Comparison of ENCODE assay signal across 11 cellular contexts in genomic region chr18:26386002-26386401, GRCh38.
DNase-seq lines count a peak whose midpoint lies in the region; ATAC-seq, FAIRE-seq and TF ChIP-seq lines count a peak whose summit lies in the region.
"Had no signal": no experiment of that assay in that cellular context is flagged by ENCODE, and none has a peak within 500 bp of the region (broad histone marks: within the 10 kb centered on the region; RNA-seq: fewer than 3 reads in every experiment).

No MANE protein-coding gene starts in this region.

- H3K9me3 Mint-ChIP-seq in WTC11, result no peaks in the 10 kb centered on the region
- H3K9me3 Mint-ChIP-seq in activated T-helper 1 cell treated with anti-CD3 and anti-CD28 coated beads, Interleukin-12 subunit alpha, Interleukin-12 subunit beta, Interleukin-2, Interleukin-4 antibody, amounts not matched to agents 30 ng/mL and 10 ng/mL and 1 ng/mL, durations not matched to agents 14 hours and 24 hours and 36 hours, result no peaks in the 10 kb centered on the region
- H3K9me3 Mint-ChIP-seq: activated naive CD4-positive, alpha-beta T cell treated with anti-CD3 and anti-CD28 coated beads for 36 hours had no signal

- FAIRE-seq in GM19239 (lab: Jason Lieb, UNC), result peak; percentile 31
- FAIRE-seq: GM12878 had no signal

- H3K27me3 Mint-ChIP-seq in WTC11 (ENCODE audit: low read depth), result no peaks in the 10 kb centered on the region
- H3K27me3 Mint-ChIP-seq in activated T-helper 1 cell treated with anti-CD3 and anti-CD28 coated beads, Interleukin-12 subunit alpha, Interleukin-12 subunit beta, Interleukin-2, Interleukin-4 antibody, amounts not matched to agents 30 ng/mL and 10 ng/mL and 1 ng/mL, durations not matched to agents 14 hours and 24 hours and 36 hours (ENCODE audit: insufficient read depth), result no peaks in the 10 kb centered on the region

- H3K4me3 Mint-ChIP-seq in WTC11, result no peak overlapping the region
- no peak overlapping the region for H3K4me3 Mint-ChIP-seq in activated T-helper 1 cell treated with anti-CD3 and anti-CD28 coated beads, Interleukin-12 subunit alpha, Interleukin-12 subunit beta, Interleukin-2, Interleukin-4 antibody, amounts not matched to agents 30 ng/mL and 10 ng/mL and 1 ng/mL, durations not matched to agents 14 hours and 24 hours and 36 hours
- H3K4me3 Mint-ChIP-seq: activated naive CD4-positive, alpha-beta T cell treated with anti-CD3 and anti-CD28 coated beads for 36 hours had no signal

- DNase-seq in GM19239 (ENCODE audit: insufficient read length, low spot score) (no peak), WTC11 (ENCODE audit: low spot score) (no peak), glomerular endothelial cell (ENCODE audit: extremely low read depth, low read depth, low spot score) (peak; percentile 27), renal cortical epithelial cell (ENCODE audit: low read depth) (peak; percentile 81), kidney glomerular epithelial cell (lab: John Stamatoyannopoulos, UW) (no peak), NCI-H128 (lab: John Stamatoyannopoulos, UW; ENCODE audit: unreplicated experiment) (no peak)
- no peak for DNase-seq in activated T-helper 1 cell treated with anti-CD3 and anti-CD28 coated beads, Interleukin-12 subunit alpha, Interleukin-12 subunit beta, Interleukin-2, Interleukin-4 antibody, amounts not matched to agents 30 ng/mL and 10 ng/mL and 1 ng/mL, durations not matched to agents 14 hours and 24 hours and 36 hours (ENCODE audit: low spot score)
- DNase-seq: activated naive CD4-positive, alpha-beta T cell treated with anti-CD3 and anti-CD28 coated beads for 36 hours; KG1 had no signal

- H3K27ac Mint-ChIP-seq in WTC11, result no peak overlapping the region
- H3K27ac Mint-ChIP-seq in activated T-helper 1 cell treated with anti-CD3 and anti-CD28 coated beads, Interleukin-12 subunit alpha, Interleukin-12 subunit beta, Interleukin-2, Interleukin-4 antibody, amounts not matched to agents 30 ng/mL and 10 ng/mL and 1 ng/mL, durations not matched to agents 14 hours and 24 hours and 36 hours, result no peak overlapping the region
- H3K27ac Mint-ChIP-seq: activated naive CD4-positive, alpha-beta T cell treated with anti-CD3 and anti-CD28 coated beads for 36 hours had no signal

- peaks cover 13% of the 10 kb centered on the region for H3K4me1 Mint-ChIP-seq in WTC11
- no peaks in the 10 kb centered on the region for H3K4me1 Mint-ChIP-seq in activated T-helper 1 cell treated with anti-CD3 and anti-CD28 coated beads, Interleukin-12 subunit alpha, Interleukin-12 subunit beta, Interleukin-2, Interleukin-4 antibody, amounts not matched to agents 30 ng/mL and 10 ng/mL and 1 ng/mL, durations not matched to agents 14 hours and 24 hours and 36 hours (ENCODE audit: low read depth)

- TF ChIP-seq CTCF in WTC11 (IDR thresholded peaks at IDR 0.05), result no peak

- intact Hi-C loops in activated T-helper 1 cell treated with anti-CD3 and anti-CD28 coated beads, Interleukin-12 subunit alpha, Interleukin-12 subunit beta, Interleukin-2, Interleukin-4 antibody, amounts not matched to agents 30 ng/mL and 10 ng/mL and 1 ng/mL, durations not matched to agents 14 hours and 24 hours and 36 hours (cut with micrococcal nuclease), result no loop called here

- POLR2A ChIA-PET in WTC11 (lab: Charles Lee), result no interaction called here

- H3K36me3 Mint-ChIP-seq in WTC11, result peaks cover 10% of the 10 kb centered on the region
- H3K36me3 Mint-ChIP-seq in activated T-helper 1 cell treated with anti-CD3 and anti-CD28 coated beads, Interleukin-12 subunit alpha, Interleukin-12 subunit beta, Interleukin-2, Interleukin-4 antibody, amounts not matched to agents 30 ng/mL and 10 ng/mL and 1 ng/mL, durations not matched to agents 14 hours and 24 hours and 36 hours (ENCODE audit: low read depth), result peaks cover 7% of the 10 kb centered on the region

- no peak for ATAC-seq in WTC11
- ATAC-seq in HG03175 (IDR thresholded peaks at IDR 0.05; ENCODE audit: unreplicated experiment), result no peak
- ATAC-seq: GM12878 had no signal

- CTCF ChIA-PET in WTC11 (lab: Charles Lee), result interaction anchor here (0.6 to 1.4 kb wide), 2 partner anchors 20 to 231 kb away, joined by 4 to 5 read pairs; no protein-coding TSS in a partner anchor

TF ChIP-seq in WTC11, 78 proteins besides CTCF, POLR2A, EP300 and RAD21:
- TF ChIP-seq RORB (CRISPR knock-in tag; IDR thresholded peaks at IDR 0.05) (no peak), MXD4 (CRISPR knock-in tag; IDR thresholded peaks at IDR 0.05; ENCODE audit: borderline replicate concordance) (no peak)
- TF ChIP-seq, protein P1, sequence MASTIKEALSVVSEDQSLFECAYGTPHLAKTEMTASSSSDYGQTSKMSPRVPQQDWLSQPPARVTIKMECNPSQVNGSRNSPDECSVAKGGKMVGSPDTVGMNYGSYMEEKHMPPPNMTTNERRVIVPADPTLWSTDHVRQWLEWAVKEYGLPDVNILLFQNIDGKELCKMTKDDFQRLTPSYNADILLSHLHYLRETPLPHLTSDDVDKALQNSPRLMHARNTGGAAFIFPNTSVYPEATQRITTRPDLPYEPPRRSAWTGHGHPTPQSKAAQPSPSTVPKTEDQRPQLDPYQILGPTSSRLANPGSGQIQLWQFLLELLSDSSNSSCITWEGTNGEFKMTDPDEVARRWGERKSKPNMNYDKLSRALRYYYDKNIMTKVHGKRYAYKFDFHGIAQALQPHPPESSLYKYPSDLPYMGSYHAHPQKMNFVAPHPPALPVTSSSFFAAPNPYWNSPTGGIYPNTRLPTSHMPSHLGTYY (CRISPR knock-in tag; IDR thresholded peaks at IDR 0.05), result no peak
- TF ChIP-seq, protein P2, sequence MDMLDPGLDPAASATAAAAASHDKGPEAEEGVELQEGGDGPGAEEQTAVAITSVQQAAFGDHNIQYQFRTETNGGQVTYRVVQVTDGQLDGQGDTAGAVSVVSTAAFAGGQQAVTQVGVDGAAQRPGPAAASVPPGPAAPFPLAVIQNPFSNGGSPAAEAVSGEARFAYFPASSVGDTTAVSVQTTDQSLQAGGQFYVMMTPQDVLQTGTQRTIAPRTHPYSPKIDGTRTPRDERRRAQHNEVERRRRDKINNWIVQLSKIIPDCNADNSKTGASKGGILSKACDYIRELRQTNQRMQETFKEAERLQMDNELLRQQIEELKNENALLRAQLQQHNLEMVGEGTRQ (CRISPR knock-in tag; IDR thresholded peaks at IDR 0.05), result peak; percentile 18; the same call in 1 of the 2 replicates

Comparison
In these comparisons a context has a peak if more than half of its experiments do, and no peak if none do; other contexts are left out.
1. DNase-seq: peak in glomerular endothelial cell (single experiment) and renal cortical epithelial cell (single experiment); none in GM19239 (single experiment), WTC11 (single experiment), kidney glomerular epithelial cell (single experiment), activated T-helper 1 cell treated with anti-CD3 and anti-CD28 coated beads, Interleukin-12 subunit alpha, Interleukin-12 subunit beta, Interleukin-2, Interleukin-4 antibody, amounts not matched to agents 30 ng/mL and 10 ng/mL and 1 ng/mL, durations not matched to agents 14 hours and 24 hours and 36 hours (single experiment) and NCI-H128 (single experiment).